ENCODE assay signal across 1 cellular context in the genomic region with DNA sequence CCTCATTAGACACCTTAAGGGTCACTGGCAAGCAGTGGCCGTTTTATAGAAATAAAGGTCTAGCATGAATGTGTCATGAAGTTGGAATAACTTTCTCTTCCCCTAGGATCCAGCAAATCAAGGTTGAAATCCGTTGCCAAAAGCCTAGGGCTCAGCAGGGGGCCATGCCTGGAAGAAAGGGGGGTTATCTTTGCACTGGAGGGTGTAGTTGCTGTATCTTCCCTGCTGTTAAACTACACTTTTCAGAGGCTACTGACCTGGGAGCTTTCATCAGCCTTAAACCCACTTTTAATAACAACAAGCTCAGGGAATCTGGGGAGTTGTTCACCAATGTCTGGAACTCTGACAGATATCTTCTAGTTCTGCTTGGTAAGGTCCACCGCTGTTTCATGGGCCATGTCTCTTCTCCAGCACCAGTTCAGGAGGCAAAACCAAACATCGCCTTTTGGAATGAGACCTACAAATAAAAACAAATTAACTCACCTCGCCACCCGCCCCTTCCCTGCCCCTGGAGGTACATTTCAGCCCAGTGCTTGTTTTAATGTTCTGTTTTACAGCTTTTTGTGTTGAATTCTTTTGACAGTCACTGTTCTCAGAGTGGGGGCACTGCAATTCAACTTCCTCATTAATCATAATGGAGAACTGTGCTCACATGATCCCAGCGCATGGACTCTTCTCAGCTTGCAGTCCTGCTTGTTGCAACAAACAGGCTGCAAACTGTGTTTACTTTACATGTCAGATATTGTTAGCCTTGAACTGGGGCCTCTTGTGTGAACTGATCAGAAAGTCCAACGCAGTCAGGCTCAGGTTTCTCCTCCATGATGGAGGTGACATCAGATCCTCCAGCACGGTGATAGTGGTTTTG.
TF ChIP-seq lines count a peak whose summit lies in the region.

No MANE protein-coding gene starts in this region.

TF ChIP-seq in HepG2, 621 proteins besides CTCF, POLR2A, EP300 and RAD21 (continued from another document and continues in another):
- TF ChIP-seq, protein P1, sequence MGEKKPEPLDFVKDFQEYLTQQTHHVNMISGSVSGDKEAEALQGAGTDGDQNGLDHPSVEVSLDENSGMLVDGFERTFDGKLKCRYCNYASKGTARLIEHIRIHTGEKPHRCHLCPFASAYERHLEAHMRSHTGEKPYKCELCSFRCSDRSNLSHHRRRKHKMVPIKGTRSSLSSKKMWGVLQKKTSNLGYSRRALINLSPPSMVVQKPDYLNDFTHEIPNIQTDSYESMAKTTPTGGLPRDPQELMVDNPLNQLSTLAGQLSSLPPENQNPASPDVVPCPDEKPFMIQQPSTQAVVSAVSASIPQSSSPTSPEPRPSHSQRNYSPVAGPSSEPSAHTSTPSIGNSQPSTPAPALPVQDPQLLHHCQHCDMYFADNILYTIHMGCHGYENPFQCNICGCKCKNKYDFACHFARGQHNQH (CRISPR knock-in tag; IDR thresholded peaks at IDR 0.05) = peak; percentile 81
- TF ChIP-seq ZNF530 (CRISPR knock-in tag; IDR thresholded peaks at IDR 0.05; ENCODE audit: low read depth) = no peak
- TF ChIP-seq NCOA2 (CRISPR knock-in tag; IDR thresholded peaks at IDR 0.05) = peak; percentile 81
- no peak for TF ChIP-seq TOPORS (CRISPR knock-in tag; IDR thresholded peaks at IDR 0.05)
- TF ChIP-seq ZNF253 (CRISPR knock-in tag; IDR thresholded peaks at IDR 0.05; ENCODE audit: borderline replicate concordance) = no peak
- TF ChIP-seq IKZF4 (CRISPR knock-in tag; IDR thresholded peaks at IDR 0.05; ENCODE audit: borderline replicate concordance, low read depth, not compliant biosample characterization) = no peak
- TF ChIP-seq, protein P2, sequence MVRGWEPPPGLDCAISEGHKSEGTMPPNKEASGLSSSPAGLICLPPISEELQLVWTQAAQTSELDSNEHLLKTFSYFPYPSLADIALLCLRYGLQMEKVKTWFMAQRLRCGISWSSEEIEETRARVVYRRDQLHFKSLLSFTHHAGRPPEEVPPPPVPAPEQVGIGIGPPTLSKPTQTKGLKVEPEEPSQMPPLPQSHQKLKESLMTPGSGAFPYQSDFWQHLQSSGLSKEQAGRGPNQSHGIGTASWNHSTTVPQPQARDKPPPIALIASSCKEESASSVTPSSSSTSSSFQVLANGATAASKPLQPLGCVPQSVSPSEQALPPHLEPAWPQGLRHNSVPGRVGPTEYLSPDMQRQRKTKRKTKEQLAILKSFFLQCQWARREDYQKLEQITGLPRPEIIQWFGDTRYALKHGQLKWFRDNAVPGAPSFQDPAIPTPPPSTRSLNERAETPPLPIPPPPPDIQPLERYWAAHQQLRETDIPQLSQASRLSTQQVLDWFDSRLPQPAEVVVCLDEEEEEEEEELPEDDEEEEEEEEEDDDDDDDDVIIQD (CRISPR knock-in tag; IDR thresholded peaks at IDR 0.05; ENCODE audit: low read depth) = peak; percentile 89
- TF ChIP-seq RFX5 (IDR thresholded peaks at IDR 0.05; ENCODE audit: low read depth, low read length) = no peak
- TF ChIP-seq ZFP90 (CRISPR knock-in tag; IDR thresholded peaks at IDR 0.05; ENCODE audit: borderline replicate concordance) = no peak
- peak; percentile 73; the same call in 1 of the 2 replicates for TF ChIP-seq HMG20A (CRISPR knock-in tag; IDR thresholded peaks at IDR 0.05; ENCODE audit: borderline replicate concordance)
- no peak for TF ChIP-seq SP5 (CRISPR knock-in tag; IDR thresholded peaks at IDR 0.05; ENCODE audit: borderline replicate concordance, low read depth)
- TF ChIP-seq ZNF879 (CRISPR knock-in tag; IDR thresholded peaks at IDR 0.05) = no peak
- TF ChIP-seq, protein P3, sequence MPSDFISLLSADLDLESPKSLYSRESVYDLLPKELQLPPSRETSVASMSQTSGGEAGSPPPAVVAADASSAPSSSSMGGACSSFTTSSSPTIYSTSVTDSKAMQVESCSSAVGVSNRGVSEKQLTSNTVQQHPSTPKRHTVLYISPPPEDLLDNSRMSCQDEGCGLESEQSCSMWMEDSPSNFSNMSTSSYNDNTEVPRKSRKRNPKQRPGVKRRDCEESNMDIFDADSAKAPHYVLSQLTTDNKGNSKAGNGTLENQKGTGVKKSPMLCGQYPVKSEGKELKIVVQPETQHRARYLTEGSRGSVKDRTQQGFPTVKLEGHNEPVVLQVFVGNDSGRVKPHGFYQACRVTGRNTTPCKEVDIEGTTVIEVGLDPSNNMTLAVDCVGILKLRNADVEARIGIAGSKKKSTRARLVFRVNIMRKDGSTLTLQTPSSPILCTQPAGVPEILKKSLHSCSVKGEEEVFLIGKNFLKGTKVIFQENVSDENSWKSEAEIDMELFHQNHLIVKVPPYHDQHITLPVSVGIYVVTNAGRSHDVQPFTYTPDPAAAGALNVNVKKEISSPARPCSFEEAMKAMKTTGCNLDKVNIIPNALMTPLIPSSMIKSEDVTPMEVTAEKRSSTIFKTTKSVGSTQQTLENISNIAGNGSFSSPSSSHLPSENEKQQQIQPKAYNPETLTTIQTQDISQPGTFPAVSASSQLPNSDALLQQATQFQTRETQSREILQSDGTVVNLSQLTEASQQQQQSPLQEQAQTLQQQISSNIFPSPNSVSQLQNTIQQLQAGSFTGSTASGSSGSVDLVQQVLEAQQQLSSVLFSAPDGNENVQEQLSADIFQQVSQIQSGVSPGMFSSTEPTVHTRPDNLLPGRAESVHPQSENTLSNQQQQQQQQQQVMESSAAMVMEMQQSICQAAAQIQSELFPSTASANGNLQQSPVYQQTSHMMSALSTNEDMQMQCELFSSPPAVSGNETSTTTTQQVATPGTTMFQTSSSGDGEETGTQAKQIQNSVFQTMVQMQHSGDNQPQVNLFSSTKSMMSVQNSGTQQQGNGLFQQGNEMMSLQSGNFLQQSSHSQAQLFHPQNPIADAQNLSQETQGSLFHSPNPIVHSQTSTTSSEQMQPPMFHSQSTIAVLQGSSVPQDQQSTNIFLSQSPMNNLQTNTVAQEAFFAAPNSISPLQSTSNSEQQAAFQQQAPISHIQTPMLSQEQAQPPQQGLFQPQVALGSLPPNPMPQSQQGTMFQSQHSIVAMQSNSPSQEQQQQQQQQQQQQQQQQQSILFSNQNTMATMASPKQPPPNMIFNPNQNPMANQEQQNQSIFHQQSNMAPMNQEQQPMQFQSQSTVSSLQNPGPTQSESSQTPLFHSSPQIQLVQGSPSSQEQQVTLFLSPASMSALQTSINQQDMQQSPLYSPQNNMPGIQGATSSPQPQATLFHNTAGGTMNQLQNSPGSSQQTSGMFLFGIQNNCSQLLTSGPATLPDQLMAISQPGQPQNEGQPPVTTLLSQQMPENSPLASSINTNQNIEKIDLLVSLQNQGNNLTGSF (CRISPR knock-in tag; IDR thresholded peaks at IDR 0.05) = no peak
- TF ChIP-seq ZMYM2 (CRISPR knock-in tag; IDR thresholded peaks at IDR 0.05) = no peak
- TF ChIP-seq KLF13 (CRISPR knock-in tag; IDR thresholded peaks at IDR 0.05) = no peak
- TF ChIP-seq NPAS2 (CRISPR knock-in tag; IDR thresholded peaks at IDR 0.05; ENCODE audit: borderline replicate concordance) = no peak
- TF ChIP-seq, protein P4, sequence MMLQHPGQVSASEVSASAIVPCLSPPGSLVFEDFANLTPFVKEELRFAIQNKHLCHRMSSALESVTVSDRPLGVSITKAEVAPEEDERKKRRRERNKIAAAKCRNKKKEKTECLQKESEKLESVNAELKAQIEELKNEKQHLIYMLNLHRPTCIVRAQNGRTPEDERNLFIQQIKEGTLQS (CRISPR knock-in tag; IDR thresholded peaks at IDR 0.05) = no peak
- peak; percentile 51; the same call in 1 of the 2 replicates for TF ChIP-seq ELF1 (CRISPR knock-in tag; IDR thresholded peaks at IDR 0.05)
- 0 out of 2 replicates have a peak, but pooled peaks have one; percentile 24 for TF ChIP-seq ZNF430 (CRISPR knock-in tag; IDR thresholded peaks at IDR 0.05)
- no peak for TF ChIP-seq ZNF230 (CRISPR knock-in tag; IDR thresholded peaks at IDR 0.05)
- TF ChIP-seq ELF3 (CRISPR knock-in tag; IDR thresholded peaks at IDR 0.05) = peak; percentile 77; the same call in 1 of the 2 replicates
- no peak for TF ChIP-seq MAFK (conservative IDR thresholded peaks at IDR 0.05 in 1 of 2, IDR thresholded peaks at IDR 0.05 in 1 of 2; ENCODE audit: low read length in 2 of 2)
- TF ChIP-seq, protein P5, sequence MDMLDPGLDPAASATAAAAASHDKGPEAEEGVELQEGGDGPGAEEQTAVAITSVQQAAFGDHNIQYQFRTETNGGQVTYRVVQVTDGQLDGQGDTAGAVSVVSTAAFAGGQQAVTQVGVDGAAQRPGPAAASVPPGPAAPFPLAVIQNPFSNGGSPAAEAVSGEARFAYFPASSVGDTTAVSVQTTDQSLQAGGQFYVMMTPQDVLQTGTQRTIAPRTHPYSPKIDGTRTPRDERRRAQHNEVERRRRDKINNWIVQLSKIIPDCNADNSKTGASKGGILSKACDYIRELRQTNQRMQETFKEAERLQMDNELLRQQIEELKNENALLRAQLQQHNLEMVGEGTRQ (IDR thresholded peaks at IDR 0.05; ENCODE audit: low read depth, low read length) = peak; percentile 53
- TF ChIP-seq, protein P5 (CRISPR knock-in tag; IDR thresholded peaks at IDR 0.05; ENCODE audit: borderline replicate concordance) = peak; percentile 69; the same call in 1 of the 2 replicates
- TF ChIP-seq SMYD3 (CRISPR knock-in tag; IDR thresholded peaks at IDR 0.05) = no peak
- TF ChIP-seq, protein P6, sequence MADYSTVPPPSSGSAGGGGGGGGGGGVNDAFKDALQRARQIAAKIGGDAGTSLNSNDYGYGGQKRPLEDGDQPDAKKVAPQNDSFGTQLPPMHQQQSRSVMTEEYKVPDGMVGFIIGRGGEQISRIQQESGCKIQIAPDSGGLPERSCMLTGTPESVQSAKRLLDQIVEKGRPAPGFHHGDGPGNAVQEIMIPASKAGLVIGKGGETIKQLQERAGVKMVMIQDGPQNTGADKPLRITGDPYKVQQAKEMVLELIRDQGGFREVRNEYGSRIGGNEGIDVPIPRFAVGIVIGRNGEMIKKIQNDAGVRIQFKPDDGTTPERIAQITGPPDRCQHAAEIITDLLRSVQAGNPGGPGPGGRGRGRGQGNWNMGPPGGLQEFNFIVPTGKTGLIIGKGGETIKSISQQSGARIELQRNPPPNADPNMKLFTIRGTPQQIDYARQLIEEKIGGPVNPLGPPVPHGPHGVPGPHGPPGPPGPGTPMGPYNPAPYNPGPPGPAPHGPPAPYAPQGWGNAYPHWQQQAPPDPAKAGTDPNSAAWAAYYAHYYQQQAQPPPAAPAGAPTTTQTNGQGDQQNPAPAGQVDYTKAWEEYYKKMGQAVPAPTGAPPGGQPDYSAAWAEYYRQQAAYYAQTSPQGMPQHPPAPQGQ (CRISPR knock-in tag; IDR thresholded peaks at IDR 0.05; ENCODE audit: borderline replicate concordance) = no peak
- no peak for TF ChIP-seq ZNF7 (CRISPR knock-in tag; IDR thresholded peaks at IDR 0.05)
- TF ChIP-seq ZNF549 (CRISPR knock-in tag; IDR thresholded peaks at IDR 0.05) = no peak
- TF ChIP-seq, protein P7, sequence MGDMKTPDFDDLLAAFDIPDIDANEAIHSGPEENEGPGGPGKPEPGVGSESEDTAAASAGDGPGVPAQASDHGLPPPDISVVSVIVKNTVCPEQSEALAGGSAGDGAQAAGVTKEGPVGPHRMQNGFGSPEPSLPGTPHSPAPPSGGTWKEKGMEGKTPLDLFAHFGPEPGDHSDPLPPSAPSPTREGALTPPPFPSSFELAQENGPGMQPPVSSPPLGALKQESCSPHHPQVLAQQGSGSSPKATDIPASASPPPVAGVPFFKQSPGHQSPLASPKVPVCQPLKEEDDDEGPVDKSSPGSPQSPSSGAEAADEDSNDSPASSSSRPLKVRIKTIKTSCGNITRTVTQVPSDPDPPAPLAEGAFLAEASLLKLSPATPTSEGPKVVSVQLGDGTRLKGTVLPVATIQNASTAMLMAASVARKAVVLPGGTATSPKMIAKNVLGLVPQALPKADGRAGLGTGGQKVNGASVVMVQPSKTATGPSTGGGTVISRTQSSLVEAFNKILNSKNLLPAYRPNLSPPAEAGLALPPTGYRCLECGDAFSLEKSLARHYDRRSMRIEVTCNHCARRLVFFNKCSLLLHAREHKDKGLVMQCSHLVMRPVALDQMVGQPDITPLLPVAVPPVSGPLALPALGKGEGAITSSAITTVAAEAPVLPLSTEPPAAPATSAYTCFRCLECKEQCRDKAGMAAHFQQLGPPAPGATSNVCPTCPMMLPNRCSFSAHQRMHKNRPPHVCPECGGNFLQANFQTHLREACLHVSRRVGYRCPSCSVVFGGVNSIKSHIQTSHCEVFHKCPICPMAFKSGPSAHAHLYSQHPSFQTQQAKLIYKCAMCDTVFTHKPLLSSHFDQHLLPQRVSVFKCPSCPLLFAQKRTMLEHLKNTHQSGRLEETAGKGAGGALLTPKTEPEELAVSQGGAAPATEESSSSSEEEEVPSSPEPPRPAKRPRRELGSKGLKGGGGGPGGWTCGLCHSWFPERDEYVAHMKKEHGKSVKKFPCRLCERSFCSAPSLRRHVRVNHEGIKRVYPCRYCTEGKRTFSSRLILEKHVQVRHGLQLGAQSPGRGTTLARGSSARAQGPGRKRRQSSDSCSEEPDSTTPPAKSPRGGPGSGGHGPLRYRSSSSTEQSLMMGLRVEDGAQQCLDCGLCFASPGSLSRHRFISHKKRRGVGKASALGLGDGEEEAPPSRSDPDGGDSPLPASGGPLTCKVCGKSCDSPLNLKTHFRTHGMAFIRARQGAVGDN (CRISPR knock-in tag; IDR thresholded peaks at IDR 0.05) = no peak
- no peak for TF ChIP-seq KLF9 (CRISPR knock-in tag; IDR thresholded peaks at IDR 0.05; ENCODE audit: low read depth)
- no peak for TF ChIP-seq GABPA (IDR thresholded peaks at IDR 0.05; ENCODE audit: low read depth, low read length)
- peak; percentile 79 for TF ChIP-seq GABPA (CRISPR knock-in tag; IDR thresholded peaks at IDR 0.05; ENCODE audit: low read depth)
- no peak for TF ChIP-seq ZNF24 (IDR thresholded peaks at IDR 0.05)
- TF ChIP-seq KLF16 (CRISPR knock-in tag; IDR thresholded peaks at IDR 0.05) = 0 out of 4 replicates have a peak, but pooled peaks of 1 of the 2 experiments have one; percentile 53
- TF ChIP-seq, protein P8, sequence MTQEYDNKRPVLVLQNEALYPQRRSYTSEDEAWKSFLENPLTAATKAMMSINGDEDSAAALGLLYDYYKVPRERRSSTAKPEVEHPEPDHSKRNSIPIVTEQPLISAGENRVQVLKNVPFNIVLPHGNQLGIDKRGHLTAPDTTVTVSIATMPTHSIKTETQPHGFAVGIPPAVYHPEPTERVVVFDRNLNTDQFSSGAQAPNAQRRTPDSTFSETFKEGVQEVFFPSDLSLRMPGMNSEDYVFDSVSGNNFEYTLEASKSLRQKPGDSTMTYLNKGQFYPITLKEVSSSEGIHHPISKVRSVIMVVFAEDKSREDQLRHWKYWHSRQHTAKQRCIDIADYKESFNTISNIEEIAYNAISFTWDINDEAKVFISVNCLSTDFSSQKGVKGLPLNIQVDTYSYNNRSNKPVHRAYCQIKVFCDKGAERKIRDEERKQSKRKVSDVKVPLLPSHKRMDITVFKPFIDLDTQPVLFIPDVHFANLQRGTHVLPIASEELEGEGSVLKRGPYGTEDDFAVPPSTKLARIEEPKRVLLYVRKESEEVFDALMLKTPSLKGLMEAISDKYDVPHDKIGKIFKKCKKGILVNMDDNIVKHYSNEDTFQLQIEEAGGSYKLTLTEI (CRISPR knock-in tag; conservative IDR thresholded peaks at IDR 0.05) = no peak
- TF ChIP-seq U2AF1 (optimal IDR thresholded peaks at IDR 0.05; ENCODE audit: low read depth, low read length) = no peak
- TF ChIP-seq ATM (IDR thresholded peaks at IDR 0.05; ENCODE audit: borderline replicate concordance) = no peak
- TF ChIP-seq SALL1 (CRISPR knock-in tag; IDR thresholded peaks at IDR 0.05) = peak; percentile 98
